Comparison of ENCODE assay signal across 18 cellular contexts in the genomic region with DNA sequence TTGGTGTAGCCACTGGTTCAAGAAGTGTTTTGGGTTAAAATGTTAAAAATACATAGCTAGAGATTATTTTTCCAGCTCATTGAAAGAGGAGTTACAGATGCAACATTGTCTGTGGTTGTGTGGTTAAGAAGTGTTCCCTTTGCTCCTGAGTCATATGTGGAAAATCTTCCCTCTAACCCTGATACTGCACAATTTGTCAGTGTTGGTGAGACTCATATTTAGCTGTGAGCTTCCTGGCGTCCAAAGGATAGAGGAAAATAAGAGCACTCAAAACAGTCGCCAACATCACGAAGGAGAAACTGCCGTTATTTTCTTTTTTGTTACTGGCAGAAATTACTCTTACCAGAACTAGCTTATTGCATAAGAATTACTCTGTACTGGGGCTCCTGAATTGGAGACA.
"Had no signal": no experiment of that assay in that cellular context is flagged by ENCODE, and none has a peak within 500 bp of the region (broad histone marks: within the 10 kb centered on the region; RNA-seq: fewer than 3 reads in every experiment).

No MANE protein-coding gene starts in this region.

- H3K4me3 ChIP-seq: ascending aorta, colonic mucosa, esophagus squamous epithelium, left ventricle myocardium inferior, testis had no signal

- H3K9me3 ChIP-seq: ascending aorta, colonic mucosa, esophagus squamous epithelium, left ventricle myocardium inferior, testis had no signal

- H3K4me1 ChIP-seq: ascending aorta, colonic mucosa, esophagus squamous epithelium, testis had no signal

- H3K27me3 ChIP-seq: ascending aorta, colonic mucosa, testis had no signal

- H3K27ac ChIP-seq: ascending aorta, colonic mucosa, esophagus squamous epithelium, left ventricle myocardium inferior, testis, VCaP had no signal

- H3K36me3 ChIP-seq: ascending aorta, colonic mucosa, esophagus squamous epithelium, left ventricle myocardium inferior had no signal

- ATAC-seq: activated CD4-positive, alpha-beta T cell treated with anti-CD3 and anti-CD28 coated beads for 36 hours; stimulated activated naive CD8-positive, alpha-beta T cell treated with anti-CD3 and anti-CD28 coated beads, Interleukin-15, Interleukin-2, amounts not matched to agents 100 U/mL and 50 U/mL, for 24 hours had no signal

- DNase-seq: activated CD4-positive, alpha-beta memory T cell treated with anti-CD3 and anti-CD28 coated beads, Interleukin-2, amount 10 ng/mL, durations not matched to agents 7 days and 5 days; activated CD4-positive, alpha-beta T cell treated with anti-CD3 and anti-CD28 coated beads for 36 hours; activated gamma-delta T cell treated with Interleukin-2 at 50 U/mL for 16 hours; activated naive CD8-positive, alpha-beta T cell treated with anti-CD3 and anti-CD28 coated beads, Interleukin-2, amount 10 ng/mL, durations not matched to agents 7 days and 5 days; activated T-cell treated with anti-CD3 and anti-CD28 coated beads, Interleukin-2, amount 50 U/mL, for 48 hours; colonic mucosa; esophagus squamous epithelium; foreskin melanocyte; head of caudate nucleus; left ventricle myocardium inferior; mesendoderm; nephron progenitor cell; stimulated activated CD4-positive, alpha-beta T cell treated with anti-CD3 and anti-CD28 coated beads, Interleukin-2, amount 100 ng/mL, for 48 hours; stimulated activated naive CD8-positive, alpha-beta T cell treated with anti-CD3 and anti-CD28 coated beads, Interleukin-15, Interleukin-2, amounts not matched to agents 100 U/mL and 50 U/mL, for 24 hours; T1000; testis had no signal
